18 cellular contexts compared by ENCODE assay signal in the genomic region with DNA sequence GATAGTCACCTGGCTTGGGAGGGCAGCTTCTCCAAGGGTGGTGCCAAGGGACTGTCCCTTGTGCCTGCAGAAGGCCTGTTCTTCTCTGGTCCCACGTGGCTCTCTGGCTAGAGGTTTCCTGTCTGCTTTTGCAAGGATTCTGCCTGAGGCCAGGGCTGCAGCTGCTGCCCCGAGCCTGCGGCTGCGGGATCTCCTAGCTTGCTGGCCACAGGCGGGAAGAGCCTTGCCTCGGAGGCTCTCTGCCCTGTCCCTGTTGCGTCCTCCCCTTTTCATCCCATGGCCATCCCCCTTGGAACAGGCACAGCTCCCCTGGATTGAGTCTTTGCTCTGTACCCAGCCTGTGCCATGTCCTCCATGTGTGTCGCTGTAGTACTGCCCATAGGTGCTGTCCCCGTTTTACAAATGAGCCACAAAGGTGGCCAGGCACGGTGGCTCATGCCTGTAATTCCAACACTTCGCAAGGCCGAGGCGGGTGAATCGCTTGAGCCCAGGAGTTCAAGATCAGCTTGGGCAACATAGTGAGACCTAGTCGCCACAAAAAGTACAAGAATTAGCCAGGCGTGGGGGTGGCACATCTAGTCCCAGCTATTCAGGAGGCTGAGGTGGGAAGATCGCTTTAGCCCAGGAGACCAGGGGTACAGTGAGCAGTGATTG. TPM values are rescaled to one million over a fixed set of nuclear protein-coding genes. Genes with fewer than 3 reads are reported as not detected.
DNase-seq lines count a peak whose midpoint lies in the region; ATAC-seq and TF ChIP-seq lines count a peak whose summit lies in the region.
"Had no signal": no experiment of that assay in that cellular context is flagged by ENCODE, and none has a peak within 500 bp of the region (broad histone marks: within the 10 kb centered on the region; RNA-seq: fewer than 3 reads in every experiment).

No MANE protein-coding gene starts in this region.

- TF ChIP-seq CTCF in endodermal cell (conservative IDR thresholded peaks at IDR 0.05) (no peak), neural crest cell (conservative IDR thresholded peaks at IDR 0.05) (no peak)

- WGBS in HUES64: 83% methylated on average over 17 of the region's 17 CpGs
- 83 to 89% methylated on average over 15 to 17 of the region's 17 CpGs for WGBS in endodermal cell (ENCODE audit: insufficient coverage in 1 of 2, insufficient read length in 1 of 2), 2 experiments

- no peak overlapping the region for H3K4me3 ChIP-seq in CD8-positive, alpha-beta memory T cell (ENCODE audit: low read length)
- H3K4me3 ChIP-seq in HUES64 (ENCODE audit: low read length): no peak overlapping the region
- H3K4me3 ChIP-seq in endodermal cell (ENCODE audit: low read length): no peak overlapping the region
- H3K4me3 ChIP-seq: Peyer's patch had no signal

- ATAC-seq in GM21381 (IDR thresholded peaks at IDR 0.05; ENCODE audit: unreplicated experiment): no peak
- ATAC-seq in HG02588 (IDR thresholded peaks at IDR 0.05; ENCODE audit: unreplicated experiment): no peak
- ATAC-seq: SK-N-SH treated with all-trans-retinoic acid at 6 μM for 48 hours had no signal

- no peaks in the 10 kb centered on the region for H3K9me3 ChIP-seq in CD8-positive, alpha-beta memory T cell (ENCODE audit: low read length)
- H3K9me3 ChIP-seq in HUES64 (ENCODE audit: insufficient read depth, low read depth, low read length) (0 out of 2 replicates have a peak, but pooled peaks cover 4% of the 10 kb centered on the region), endodermal cell (ENCODE audit: control insufficient read depth, low read length) (peaks cover 10% of the 10 kb centered on the region)
- H3K9me3 ChIP-seq: Peyer's patch had no signal

- H3K9me3 Mint-ChIP-seq in CD8-positive, alpha-beta memory T cell: no peaks in the 10 kb centered on the region
- H3K9me3 Mint-ChIP-seq in endodermal cell: peaks cover 9% of the 10 kb centered on the region
- no peaks in the 10 kb centered on the region for H3K9me3 Mint-ChIP-seq in neural crest cell

- H3K27ac ChIP-seq in CD8-positive, alpha-beta memory T cell (ENCODE audit: low read depth, low read length): no peak overlapping the region
- H3K27ac ChIP-seq in HUES64 (ENCODE audit: low read depth, low read length): peak overlapping the region; percentile 81; the same call in 1 of the 2 replicates
- peak overlapping the region; percentile 38 for H3K27ac ChIP-seq in endodermal cell (ENCODE audit: low read depth, low read length)
- H3K27ac ChIP-seq: Peyer's patch had no signal

- DNase-seq in CD8-positive, alpha-beta memory T cell: no peak
- DNase-seq in endodermal cell: no peak
- DNase-seq in neural crest cell (ENCODE audit: low read depth, low spot score): no peak
- no peak for DNase-seq in NCI-H524 (lab: John Stamatoyannopoulos, UW)
- DNase-seq in NCI-H2081 (lab: John Stamatoyannopoulos, UW): no peak
- DNase-seq: ACHN, AML-193, HCEC 1CT, NCI-H1436 treated with DMSO at 0.1 percent for 48 hours, NCI-H2029 treated with DMSO at 0.1 percent for 48 hours, NCI-H510A, Peyer's patch, SHP77 treated with DMSO at 0.1 percent for 48 hours had no signal

- no peaks in the 10 kb centered on the region for H3K4me1 ChIP-seq in CD8-positive, alpha-beta memory T cell (ENCODE audit: insufficient read depth, low read length)
- no peaks in the 10 kb centered on the region for H3K4me1 ChIP-seq in HUES64 (ENCODE audit: insufficient read depth, low read length)
- no peaks in the 10 kb centered on the region for H3K4me1 ChIP-seq in endodermal cell (ENCODE audit: control insufficient read depth, insufficient read depth, low read length)
- H3K4me1 ChIP-seq: Peyer's patch had no signal

- POLR2A ChIA-PET in CD8-positive, alpha-beta memory T cell (lab: Charles Lee): interaction anchor here (0.6 kb wide), 2 partner anchors 44 to 426 kb away, joined by 3 to 4 read pairs; no protein-coding TSS in a partner anchor

- peak overlapping the region in 5 of 8 donors; percentile 11 to 50 (median 42) for H3K27ac Mint-ChIP-seq in CD8-positive, alpha-beta memory T cell
- peak overlapping the region; percentile 36 for H3K27ac Mint-ChIP-seq in endodermal cell
- H3K27ac Mint-ChIP-seq in neural crest cell (ENCODE audit: unreplicated experiment): peak overlapping the region; percentile 37

- H3K9ac ChIP-seq in HUES64 (ENCODE audit: low read depth, low read length) (peak overlapping the region; percentile 53; the same call in 1 of the 2 replicates), endodermal cell (ENCODE audit: extremely low read depth, low read length, poor library complexity, severe bottlenecking) (no peak overlapping the region)

- peaks cover 0 to 82% (median 5%) of the 10 kb centered on the region in 3 donors for H3K36me3 Mint-ChIP-seq in CD8-positive, alpha-beta memory T cell
- peaks cover 81% of the 10 kb centered on the region for H3K36me3 Mint-ChIP-seq in endodermal cell (ENCODE audit: low read depth)
- H3K36me3 Mint-ChIP-seq in neural crest cell (ENCODE audit: low read depth): peaks cover 10% of the 10 kb centered on the region

- no peak overlapping the region for H3K4me3 Mint-ChIP-seq in CD8-positive, alpha-beta memory T cell
- no peak overlapping the region for H3K4me3 Mint-ChIP-seq in endodermal cell
- peak overlapping the region; percentile 59 for H3K4me3 Mint-ChIP-seq in neural crest cell
- H3K4me3 Mint-ChIP-seq: CD14-positive monocyte had no signal

- peaks cover 0 to 17% (median 5%) of the 10 kb centered on the region in 3 donors for H3K4me1 Mint-ChIP-seq in CD8-positive, alpha-beta memory T cell
- H3K4me1 Mint-ChIP-seq in endodermal cell (no peaks in the 10 kb centered on the region), neural crest cell (no peaks in the 10 kb centered on the region)
- H3K4me1 Mint-ChIP-seq: CD14-positive monocyte had no signal

- H3K36me3 ChIP-seq in CD8-positive, alpha-beta memory T cell (ENCODE audit: insufficient read depth, low read length): peaks cover 44% of the 10 kb centered on the region
- H3K36me3 ChIP-seq in HUES64 (ENCODE audit: insufficient read depth, low read length): peaks cover 87% of the 10 kb centered on the region
- peaks cover 77% of the 10 kb centered on the region for H3K36me3 ChIP-seq in endodermal cell (ENCODE audit: control insufficient read depth, insufficient read depth, low read length)

- H3K27me3 ChIP-seq in CD8-positive, alpha-beta memory T cell (ENCODE audit: insufficient read depth, low read length, poor library complexity, severe bottlenecking): no peaks in the 10 kb centered on the region
- H3K27me3 ChIP-seq in HUES64 (ENCODE audit: insufficient read depth, low read length) (no peaks in the 10 kb centered on the region), endodermal cell (ENCODE audit: control insufficient read depth, insufficient read depth, low read length, poor library complexity, severe bottlenecking) (no peaks in the 10 kb centered on the region)
- H3K27me3 ChIP-seq: Peyer's patch had no signal

- no peaks in the 10 kb centered on the region for H3K27me3 Mint-ChIP-seq in CD8-positive, alpha-beta memory T cell
- H3K27me3 Mint-ChIP-seq in endodermal cell (ENCODE audit: insufficient read depth) (no peaks in the 10 kb centered on the region), neural crest cell (ENCODE audit: low read depth) (no peaks in the 10 kb centered on the region)

- CTCF ChIA-PET in CD8-positive, alpha-beta memory T cell (lab: Charles Lee): interaction anchor here (1.1 to 2.6 kb wide), 3 partner anchors 14 to 24 kb away, joined by 3 to 8 read pairs (median 3); a partner anchor contains a TSS

RNA-seq across cellular contexts. Expression of a gene that starts 9.1 kb away (rescaled TPM):
- total RNA-seq in CD8-positive, alpha-beta memory T cell: 100 to 1,000 TPM; 118 to 127 TPM
- polyA plus RNA-seq in CD8-positive, alpha-beta memory T cell: 81.7 TPM
- 64.1 TPM for polyA plus RNA-seq in HUES64 (2013, experiment 1 of 2)
- 57.6 TPM for polyA plus RNA-seq in HUES64 (2013, experiment 2 of 2)
- total RNA-seq in endodermal cell (100 to 1,000 TPM; 127 to 128 TPM), neural crest cell (70.0 and 76.0 TPM in 2 replicates)
- polyA plus RNA-seq in endodermal cell (2013, experiment 1 of 2): 58.7 TPM
- 66.6 TPM for polyA plus RNA-seq in endodermal cell (2013, experiment 2 of 2)

RNA-seq across cellular contexts. Expression of a gene that starts 9.2 kb away (rescaled TPM):
- 10 to 100 TPM; 68.2 to 70.9 TPM for total RNA-seq in CD8-positive, alpha-beta memory T cell
- 18.9 TPM for polyA plus RNA-seq in CD8-positive, alpha-beta memory T cell
- polyA plus RNA-seq in HUES64 (2013, experiment 1 of 2): 107 TPM
- polyA plus RNA-seq in HUES64 (2013, experiment 2 of 2): 100 TPM
- total RNA-seq in endodermal cell (100 to 1,000 TPM in 1 of 2 donors, 10 to 100 TPM in 1; 91.8 to 101 TPM), neural crest cell (92.4 and 99.5 TPM in 2 replicates)
- 81.0 TPM for polyA plus RNA-seq in endodermal cell (2013, experiment 1 of 2)
- polyA plus RNA-seq in endodermal cell (2013, experiment 2 of 2): 68.6 TPM

RNA-seq across cellular contexts. Expression of a gene that starts 14.6 kb away (rescaled TPM):
- 10 to 100 TPM; 79.2 to 79.7 TPM for total RNA-seq in CD8-positive, alpha-beta memory T cell
- 3.2 TPM for polyA plus RNA-seq in CD8-positive, alpha-beta memory T cell
- 36.3 TPM for polyA plus RNA-seq in HUES64 (2013, experiment 1 of 2)
- polyA plus RNA-seq in HUES64 (2013, experiment 2 of 2): 36.0 TPM
- total RNA-seq in endodermal cell (10 to 100 TPM; 84.8 to 94.5 TPM), neural crest cell (89.6 and 91.9 TPM in 2 replicates)
- 44.7 TPM for polyA plus RNA-seq in endodermal cell (2013, experiment 1 of 2)
- polyA plus RNA-seq in endodermal cell (2013, experiment 2 of 2): 40.4 TPM

RNA-seq across cellular contexts. Expression of a gene that starts 16.6 kb away (rescaled TPM):
- total RNA-seq in CD8-positive, alpha-beta memory T cell: 1 to 10 TPM; 5.3 to 5.8 TPM
- polyA plus RNA-seq in CD8-positive, alpha-beta memory T cell: 16.0 TPM
- 6.7 TPM for polyA plus RNA-seq in HUES64 (2013, experiment 1 of 2)
- polyA plus RNA-seq in HUES64 (2013, experiment 2 of 2): 11.5 TPM
- total RNA-seq in endodermal cell (1 to 10 TPM; 5.8 to 7.3 TPM), neural crest cell (1.2 and 2.3 TPM in 2 replicates)
- polyA plus RNA-seq in endodermal cell (2013, experiment 1 of 2): 18.7 TPM
- 22.4 TPM for polyA plus RNA-seq in endodermal cell (2013, experiment 2 of 2)

RNA-seq across cellular contexts. Expression of a gene that starts 20.5 kb away (rescaled TPM):
- total RNA-seq in CD8-positive, alpha-beta memory T cell: 100 to 1,000 TPM; 529 to 537 TPM
- polyA plus RNA-seq in CD8-positive, alpha-beta memory T cell: 135 TPM
- 545 TPM for polyA plus RNA-seq in HUES64 (2013, experiment 1 of 2)
- polyA plus RNA-seq in HUES64 (2013, experiment 2 of 2): 504 TPM
- total RNA-seq in endodermal cell: 100 to 1,000 TPM; 343 to 362 TPM
- 417 TPM for polyA plus RNA-seq in endodermal cell (2013, experiment 1 of 2)
- 408 TPM for polyA plus RNA-seq in endodermal cell (2013, experiment 2 of 2)
- 454 and 470 TPM in 2 replicates for total RNA-seq in neural crest cell
